Comparison of ENCODE assay signal across 8 cellular contexts in the genomic region with DNA sequence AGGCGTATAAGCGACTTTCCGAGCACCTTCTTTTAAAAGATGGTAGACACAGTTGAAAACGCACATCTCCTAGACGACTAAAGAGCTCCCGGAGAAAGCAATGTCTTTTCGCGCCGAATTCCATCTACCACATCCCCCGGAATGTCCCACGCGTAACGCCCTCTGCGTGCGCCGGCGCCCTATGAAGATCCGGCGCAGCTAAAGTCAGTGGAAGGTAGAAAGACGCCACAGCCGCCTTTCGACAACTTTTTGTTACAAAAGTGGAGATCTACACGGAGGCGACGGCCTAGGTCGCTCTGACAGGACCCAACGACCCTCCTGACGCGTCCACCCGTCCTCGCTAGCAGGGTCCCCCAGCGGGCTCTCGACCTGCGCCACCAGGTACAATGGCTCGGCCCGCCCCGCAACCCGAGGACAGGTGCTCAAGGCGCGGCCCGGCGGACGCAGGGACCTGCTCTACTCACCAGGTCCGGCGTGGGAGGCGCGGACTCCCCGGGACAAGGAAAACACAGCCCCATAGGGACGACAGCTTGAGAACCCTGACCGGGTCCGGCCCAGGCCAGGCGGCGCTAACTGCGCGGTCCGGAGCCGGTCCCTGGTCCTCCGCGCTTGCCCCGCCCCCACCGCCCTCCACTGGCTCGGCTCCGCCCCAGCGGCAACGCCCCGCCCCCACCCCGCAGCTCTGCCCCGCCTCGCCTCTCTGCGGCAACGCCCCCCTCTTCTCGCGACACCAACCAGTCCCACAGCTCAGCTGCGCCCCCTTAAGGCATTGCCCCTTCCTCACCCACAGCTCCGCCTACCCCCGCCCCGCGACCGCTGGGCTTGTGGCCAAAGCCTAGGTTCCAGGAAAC. TPM values are rescaled to one million over a fixed set of nuclear protein-coding genes. Genes with fewer than 3 reads are reported as not detected.
DNase-seq lines count a peak whose midpoint lies in the region; FAIRE-seq and TF ChIP-seq lines count a peak whose summit lies in the region.

Gene SVIP, minus strand, starts transcription at position 571 of the 851 bp plus-strand sequence. Its CDS starts 53 bp downstream, at position 518.

- peak; percentile 70 for TF ChIP-seq CTCF in Loucy (conservative IDR thresholded peaks at IDR 0.05; ENCODE audit: low read length)

- H2BK5ac ChIP-seq in neuronal stem cell (ENCODE audit: low read length) = no peak within 1 kb of the TSS

- H2BK120ac ChIP-seq in neuronal stem cell (ENCODE audit: low read depth, low read length) = no peak within 1 kb of the TSS

- H3K4ac ChIP-seq in neuronal stem cell (ENCODE audit: low read length) = no peak within 1 kb of the TSS

- H2BK12ac ChIP-seq in neuronal stem cell (ENCODE audit: low read length) = no peak within 1 kb of the TSS

- peak; percentile 94 for DNase-seq in GDM1 (lab: John Stamatoyannopoulos, UW)
- peak; percentile 90 for DNase-seq in H7
- peak; percentile 93 for DNase-seq in SK-MEL-5 (ENCODE audit: low read depth, low spot score)
- peak; percentile 91 for DNase-seq in activated naive CD4-positive, alpha-beta T cell treated with Interleukin-2 at 50 U/mL for 16 hours
- DNase-seq in frontal cortex (ENCODE audit: low spot score in 2 of 2) = peak; percentile 77 to 82
- peak; percentile 84 for DNase-seq in neuronal stem cell (ENCODE audit: low spot score)

- H2AK5ac ChIP-seq in neuronal stem cell (ENCODE audit: low read depth, low read length) = no peak within 1 kb of the TSS

- FAIRE-seq in frontal cortex (lab: Jason Lieb, UNC) = no peak

- H3K14ac ChIP-seq in neuronal stem cell (ENCODE audit: low read length) = no peak within 1 kb of the TSS

- H3K4me3 ChIP-seq in H7 (ENCODE audit: insufficient read depth, low read depth, low read length) (peak within 1 kb of the TSS; percentile 69), Loucy (ENCODE audit: low read length, poor library complexity, severe bottlenecking) (peak within 1 kb of the TSS; percentile 82), neuronal stem cell (ENCODE audit: low read length in 2 of 2) (peak within 1 kb of the TSS; percentile 86 to 95), subcutaneous abdominal adipose tissue (ENCODE audit: low read depth in 1 of 5, low read length in 5 of 5) (peak within 1 kb of the TSS; percentile 68 to 90 (median 80))

- H3K9me3 ChIP-seq in Loucy (ENCODE audit: insufficient read depth, low read depth, low read length) (no peaks in the 10 kb centered on the region), neuronal stem cell (replicated peaks in 1 of 2; ENCODE audit: control insufficient read depth in 2 of 2, insufficient read depth in 1 of 2, low read depth in 1 of 2, low read length in 2 of 2) (peaks cover 0 to 3% of the 10 kb centered on the region in 2 donors), subcutaneous abdominal adipose tissue (ENCODE audit: control insufficient read depth in 5 of 5, low read length in 5 of 5) (no peaks in the 10 kb centered on the region)

- peak within 1 kb of the TSS; percentile 83 for H3K9ac ChIP-seq in Loucy (ENCODE audit: low read depth, low read length, poor library complexity, severe bottlenecking)
- peak within 1 kb of the TSS; percentile 84 for H3K9ac ChIP-seq in neuronal stem cell (ENCODE audit: low read depth, low read length, poor library complexity)
- peak within 1 kb of the TSS; percentile 13 to 86 (median 68) for H3K9ac ChIP-seq in subcutaneous abdominal adipose tissue (ENCODE audit: low read length in 5 of 5)

- peak within 1 kb of the TSS; percentile 81 for H3K4me2 ChIP-seq in Loucy (ENCODE audit: low read depth, low read length, poor library complexity, severe bottlenecking)
- H3K4me2 ChIP-seq in neuronal stem cell (ENCODE audit: insufficient read depth, low read length, poor library complexity, severe bottlenecking) = peak within 1 kb of the TSS; percentile 54

- WGBS in neuronal stem cell (ENCODE audit: extremely low coverage in 2 of 2, insufficient read length in 2 of 2, insufficient replicate concordance in 1 of 2), 2 donors = no CpG with 5 or more reads among the region's 79 CpGs

- H2BK15ac ChIP-seq in neuronal stem cell (ENCODE audit: low read length) = no peak within 1 kb of the TSS

- H3F3A ChIP-seq in Loucy (ENCODE audit: low read depth) = no peaks in the 10 kb centered on the region

- H3K27me3 ChIP-seq in H7 (ENCODE audit: control insufficient read depth, insufficient read depth, low read length) (peaks cover 11% of the 10 kb centered on the region), Loucy (ENCODE audit: insufficient read depth, low read length, poor library complexity, severe bottlenecking) (no peaks in the 10 kb centered on the region), neuronal stem cell (ENCODE audit: control insufficient read depth in 3 of 3, insufficient read depth in 3 of 3, low read depth in 1 of 3, low read length in 3 of 3) (no peaks in the 10 kb centered on the region), subcutaneous abdominal adipose tissue (ENCODE audit: control insufficient read depth in 5 of 5, insufficient read depth in 4 of 5, low read length in 5 of 5) (no peaks in the 10 kb centered on the region)

- H3K18ac ChIP-seq in neuronal stem cell (ENCODE audit: low read length) = peak within 1 kb of the TSS; percentile 90

- H3K36me3 ChIP-seq in H7 (replicated peaks; ENCODE audit: control insufficient read depth, insufficient read depth, low read length) (no peaks in the 10 kb centered on the region), Loucy (ENCODE audit: insufficient read depth, low read length) (peaks cover 9% of the 10 kb centered on the region; the same call in 1 of the 2 replicates), neuronal stem cell (replicated peaks in 1 of 2; ENCODE audit: control insufficient read depth in 2 of 2, insufficient read depth in 2 of 2, low read length in 2 of 2) (peaks cover 0 to 30% of the 10 kb centered on the region in 2 donors), subcutaneous abdominal adipose tissue (ENCODE audit: control insufficient read depth in 5 of 5, insufficient read depth in 5 of 5, low read length in 5 of 5) (peaks cover 0 to 7% (median 2%) of the 10 kb centered on the region in 5 donors)

- H3K79me2 ChIP-seq in Loucy (ENCODE audit: insufficient read depth, low read length) = peaks cover 22% of the 10 kb centered on the region

- in situ Hi-C loops in SK-MEL-5 (cut with HindIII; ENCODE audit: low pct_unique_long_range_greater_than_20kb, low sequenced_read_pairs) = no loop called here

- H4K20me1 ChIP-seq in Loucy (ENCODE audit: insufficient read depth, low read length, poor library complexity, severe bottlenecking) = no peaks in the 10 kb centered on the region

- no peaks in the 10 kb centered on the region for H3K9me2 ChIP-seq in Loucy (replicated peaks; ENCODE audit: low read depth, low read length)

- peak within 1 kb of the TSS; percentile 70 for H3K23ac ChIP-seq in neuronal stem cell (ENCODE audit: low read depth, low read length, poor library complexity)

- peak within 1 kb of the TSS; percentile 94 for H2AFZ ChIP-seq in Loucy (ENCODE audit: low read length)
- H2AFZ ChIP-seq in neuronal stem cell (ENCODE audit: low read length) = peak within 1 kb of the TSS; percentile 99

- H3K4me1 ChIP-seq in Loucy (ENCODE audit: insufficient read depth, low read length, poor library complexity, severe bottlenecking) = peaks cover 41% of the 10 kb centered on the region
- peaks cover 2 to 11% of the 10 kb centered on the region in 2 donors for H3K4me1 ChIP-seq in neuronal stem cell (ENCODE audit: control insufficient read depth in 2 of 2, insufficient read depth in 1 of 2, low read depth in 1 of 2, low read length in 2 of 2)
- peaks cover 0 to 18% (median 11%) of the 10 kb centered on the region in 5 donors for H3K4me1 ChIP-seq in subcutaneous abdominal adipose tissue (ENCODE audit: control insufficient read depth in 5 of 5, insufficient read depth in 5 of 5, low read length in 5 of 5)

- H4K91ac ChIP-seq in neuronal stem cell (ENCODE audit: low read depth, low read length, poor library complexity) = no peak within 1 kb of the TSS

- no peak within 1 kb of the TSS for H4K8ac ChIP-seq in neuronal stem cell (ENCODE audit: low read depth, low read length)

- H3K79me1 ChIP-seq in neuronal stem cell (ENCODE audit: low read depth, low read length) = no peaks in the 10 kb centered on the region

- H3K27ac ChIP-seq in neuronal stem cell (replicated peaks; ENCODE audit: low read length) (peak within 1 kb of the TSS; percentile 51), subcutaneous abdominal adipose tissue (ENCODE audit: low read depth, low read length) (no peak within 1 kb of the TSS)

RNA-seq across cellular contexts. Expression of gene SVIP, which starts in this region (rescaled TPM):
- 1.8 and 3.4 TPM in 2 replicates for total RNA-seq in H7 (2014; rRNA removed; shearing (Covaris generic))
- 34.8 and 37.3 TPM in 2 replicates for total RNA-seq in SK-MEL-5 (2014; rRNA removed; shearing (Covaris generic))
- polyA plus RNA-seq in SK-MEL-5 (2015; cell fraction: cytosol; rRNA removed) = 12.5 and 13.2 TPM in 2 replicates
- polyA plus RNA-seq in SK-MEL-5 (2015; cell fraction: nucleus; rRNA removed) = 5.1 and 7.1 TPM in 2 replicates
- total RNA-seq in frontal cortex = 2.9 TPM
- polyA plus RNA-seq in neuronal stem cell (2013, experiment 1 of 2) = 24.9 TPM
- polyA plus RNA-seq in neuronal stem cell (2013, experiment 2 of 2) = 24.6 TPM
